Comparison of ENCODE assay signal across 21 cellular contexts in genomic region chr1:238380167-238380566, GRCh38.
"Had no signal": no experiment of that assay in that cellular context is flagged by ENCODE, and none has a peak within 500 bp of the region (broad histone marks: within the 10 kb centered on the region; RNA-seq: fewer than 3 reads in every experiment).

No MANE protein-coding gene starts in this region.

- H3K4me1 ChIP-seq: foreskin keratinocyte, left ventricle myocardium inferior, lower lobe of right lung, right atrium auricular region, sigmoid colon had no signal

- H2AFZ ChIP-seq: hepatocyte had no signal

- H3K4me1 Mint-ChIP-seq: memory B cell, mesothelial cell of epicardium, natural killer cell had no signal

- DNase-seq: effector memory CD8-positive, alpha-beta T cell; erythroblast; foreskin keratinocyte; head of caudate nucleus; kidney; left cardiac atrium; left ventricle myocardium inferior; lower lobe of right lung; natural killer cell; posterior cingulate gyrus; sigmoid colon; stimulated activated CD4-positive, alpha-beta T cell treated with anti-CD3 and anti-CD28 coated beads, Interleukin-2, amount 100 ng/mL, for 48 hours; stimulated activated naive CD4-positive, alpha-beta T cell treated with Interleukin-2 at 50 U/mL for 16 hours; trophoblast cell had no signal

- H3K79me2 ChIP-seq: hepatocyte had no signal

- H3K36me3 Mint-ChIP-seq: memory B cell, mesothelial cell of epicardium, natural killer cell had no signal

- ATAC-seq: effector memory CD8-positive, alpha-beta T cell; foreskin keratinocyte; left cardiac atrium; lower lobe of right lung; natural killer cell had no signal

- H3K4me3 Mint-ChIP-seq: effector memory CD8-positive, alpha-beta T cell; memory B cell; mesothelial cell of epicardium; natural killer cell; neural crest cell had no signal

- H3K27me3 Mint-ChIP-seq: effector memory CD8-positive, alpha-beta T cell; memory B cell had no signal

- H3K27ac Mint-ChIP-seq: effector memory CD8-positive, alpha-beta T cell; memory B cell; mesothelial cell of epicardium; natural killer cell had no signal

- H3K4me3 ChIP-seq: hepatocyte, left ventricle myocardium inferior, lower lobe of right lung, right atrium auricular region, sigmoid colon, skin epidermis had no signal

- H3K27ac ChIP-seq: foreskin keratinocyte, hepatocyte, left ventricle myocardium inferior, lower lobe of right lung, right atrium auricular region, sigmoid colon, skin epidermis had no signal

- FAIRE-seq: endothelial cell of umbilical vein, kidney had no signal

- H3K9me3 Mint-ChIP-seq: mesothelial cell of epicardium had no signal

- H3K27me3 ChIP-seq: foreskin keratinocyte, hepatocyte, right atrium auricular region, sigmoid colon had no signal

- H3K36me3 ChIP-seq: left ventricle myocardium inferior, lower lobe of right lung, right atrium auricular region, sigmoid colon had no signal

- H3K9me3 ChIP-seq: left ventricle myocardium inferior, lower lobe of right lung, right atrium auricular region, sigmoid colon had no signal

- H3K4me2 ChIP-seq: hepatocyte had no signal
